In genomic region chr1:113226118-113226517, GRCh38 we compare ENCODE assay signal across 10 cellular contexts.
A peak's percentile ranks its signal among the peaks of the same experiment; 100 is the strongest.
DNase-seq lines count a peak whose midpoint lies in the region; ATAC-seq, FAIRE-seq and TF ChIP-seq lines count a peak whose summit lies in the region.
"Had no signal": no experiment of that assay in that cellular context is flagged by ENCODE, and none has a peak within 500 bp of the region (broad histone marks: within the 10 kb centered on the region; RNA-seq: fewer than 3 reads in every experiment).

No MANE protein-coding gene starts in this region.

- no peak for TF ChIP-seq EP300 in K562 (IDR thresholded peaks at IDR 0.05; ENCODE audit: low read length)

- BruUV-seq in K562 (replicated peaks; lab: Mats Ljungman, UMichigan), result no TSS peak

- intact Hi-C loops in K562 (cut with micrococcal nuclease), result no loop called here

- no peak overlapping the region for H3K27ac ChIP-seq in K562 (ENCODE audit: extremely low read depth, low read depth, low read length)
- H3K27ac ChIP-seq in smooth muscle cell (ENCODE audit: low read depth), result no peak overlapping the region

- no peak for TF ChIP-seq RAD21 in K562 (CRISPR knock-in tag; conservative IDR thresholded peaks at IDR 0.05 in 1 of 2, IDR thresholded peaks at IDR 0.05 in 1 of 2)

- H3K4me2 ChIP-seq in K562 (ENCODE audit: insufficient read depth, low read length) (no peak overlapping the region), smooth muscle cell (no peak overlapping the region)

- no peaks in the 10 kb centered on the region for H3K36me3 ChIP-seq in K562 (ENCODE audit: control insufficient read depth, insufficient read depth, low read length)
- no peaks in the 10 kb centered on the region for H3K36me3 ChIP-seq in smooth muscle cell (ENCODE audit: low read depth)

- H4K20me1 ChIP-seq in K562 (replicated peaks; ENCODE audit: control insufficient read depth, insufficient read depth, low read length) (no peaks in the 10 kb centered on the region), smooth muscle cell (ENCODE audit: low read depth) (no peaks in the 10 kb centered on the region)

- 0 out of 4 replicates have a peak overlapping the region, but pooled peaks of 1 of the 2 experiments have one; percentile 10 for H3K9ac ChIP-seq in K562 (ENCODE audit: insufficient read depth in 1 of 2, low read depth in 2 of 2, low read length in 2 of 2)
- no peak overlapping the region for H3K9ac ChIP-seq in smooth muscle cell (ENCODE audit: low read depth)

- DNase-seq in K562 (ENCODE audit: extremely low read depth in 1 of 4, low spot score in 3 of 4) (no peak), smooth muscle cell (lab: John Stamatoyannopoulos, UW; ENCODE audit: unreplicated experiment) (no peak), NCI-H2196 treated with DMSO at 0.1 percent for 48 hours (lab: John Stamatoyannopoulos, UW; ENCODE audit: unreplicated experiment) (no peak), NCI-H146 treated with DMSO at 0.1 percent for 48 hours (lab: John Stamatoyannopoulos, UW; ENCODE audit: unreplicated experiment) (no peak)
- DNase-seq: kidney glomerular epithelial cell, NCI-H69 had no signal

- no peak for TF ChIP-seq POLR2A in K562 (conservative IDR thresholded peaks at IDR 0.05)

- H3K4me3 ChIP-seq in K562 (no peak overlapping the region), smooth muscle cell (no peak overlapping the region)

- H3K79me2 ChIP-seq in K562 (ENCODE audit: control insufficient read depth, insufficient read depth, low read length), result no peaks in the 10 kb centered on the region
- no peaks in the 10 kb centered on the region for H3K79me2 ChIP-seq in smooth muscle cell (ENCODE audit: low read depth)

- CTCF ChIA-PET in K562 (lab: Yijun Ruan, JAX; ENCODE audit: low intra/inter-chr PET ratio), result no interaction called here

- H3K9me3 ChIP-seq in K562 (replicated peaks; ENCODE audit: control insufficient read depth, insufficient read depth, low read depth, low read length), result no peaks in the 10 kb centered on the region
- H3K9me3 ChIP-seq in smooth muscle cell (replicated peaks; ENCODE audit: low read depth), result no peaks in the 10 kb centered on the region

- TF ChIP-seq CTCF in K562 (IDR thresholded peaks at IDR 0.05 in 2 of 3, conservative IDR thresholded peaks at IDR 0.05 in 1 of 3; ENCODE audit: insufficient read depth in 2 of 3, low read depth in 1 of 3, low read length in 3 of 3) (no peak), smooth muscle cell (IDR thresholded peaks at IDR 0.05; ENCODE audit: borderline replicate concordance, insufficient read depth, poor library complexity, severe bottlenecking) (no peak)

- H3K4me1 ChIP-seq in K562 (replicated peaks in 1 of 2; ENCODE audit: control insufficient read depth in 2 of 2, insufficient read depth in 2 of 2, low read length in 2 of 2) (peaks cover 0 to 6% of the 10 kb centered on the region in 2 experiments; a peak in 2 of 5 replicates), smooth muscle cell (ENCODE audit: low read depth) (no peaks in the 10 kb centered on the region)

- ATAC-seq in GM19025 (IDR thresholded peaks at IDR 0.05; ENCODE audit: low read depth, unreplicated experiment), result peak; percentile 91
- peak; percentile 71 for ATAC-seq in HG03039 (IDR thresholded peaks at IDR 0.05; ENCODE audit: unreplicated experiment)
- ATAC-seq in K562, result no peak
- ATAC-seq in activated CD4-positive, CD25-positive, alpha-beta regulatory T cell treated with anti-CD3 and anti-CD28 coated beads, Interleukin-2, amount 50 U/mL, for 24 hours, result no peak

- no peaks in the 10 kb centered on the region for H3K9me1 ChIP-seq in K562 (ENCODE audit: control insufficient read depth, insufficient read depth, low read length)

- H2AFZ ChIP-seq in K562 (ENCODE audit: low read depth, low read length) (peak overlapping the region; percentile 66), smooth muscle cell (ENCODE audit: low read depth) (peak overlapping the region; percentile 11)

- no peak for FAIRE-seq in K562 (lab: Jason Lieb, UNC)
- FAIRE-seq: endometrium had no signal

- H3K27me3 ChIP-seq in K562 (ENCODE audit: control insufficient read depth in 2 of 2, insufficient read depth in 2 of 2, low read length in 2 of 2) (no peaks in the 10 kb centered on the region; a peak in 1 of 5 replicates), smooth muscle cell (ENCODE audit: low read depth) (no peaks in the 10 kb centered on the region)

- in situ Hi-C loops in K562 (cut with MboI), result no loop called here

- POLR2A ChIA-PET in K562 (lab: Yijun Ruan, JAX), result interaction anchor here (0.6 to 0.9 kb wide), 5 partner anchors 13 to 526 kb away, joined by 3 read pairs; no protein-coding TSS in a partner anchor

- 57% methylated on average over 9 of the region's 9 CpGs for WGBS in K562 (ENCODE audit: insufficient coverage, low coverage, missing lambda C conversion rate)
- WGBS in smooth muscle cell (ENCODE audit: low lambda C conversion rate), result 75% methylated on average over 9 of the region's 9 CpGs

- no peaks in the 10 kb centered on the region for H3F3A ChIP-seq in smooth muscle cell (ENCODE audit: low read depth)

TF ChIP-seq in K562, 482 proteins besides CTCF, POLR2A, EP300 and RAD21 (continues in another document):
- TF ChIP-seq POLR3G (IDR thresholded peaks at IDR 0.05; ENCODE audit: extremely low read depth, insufficient read length, insufficient replicate concordance), result no peak
- no peak for TF ChIP-seq HMBOX1 (IDR thresholded peaks at IDR 0.05)
- TF ChIP-seq ZNF121 (CRISPR knock-in tag; conservative IDR thresholded peaks at IDR 0.05), result no peak
- no peak for TF ChIP-seq U2AF2 (optimal IDR thresholded peaks at IDR 0.05; ENCODE audit: low read depth, low read length)
- no peak for TF ChIP-seq SREBF1 (IDR thresholded peaks at IDR 0.05; ENCODE audit: borderline replicate concordance, low read depth, low read length)
- TF ChIP-seq ZNF780A (CRISPR knock-in tag; IDR thresholded peaks at IDR 0.05), result no peak
- TF ChIP-seq KHSRP (IDR thresholded peaks at IDR 0.05), result no peak
- TF ChIP-seq ATF1 (CRISPR knock-in tag; IDR thresholded peaks at IDR 0.05), result no peak
- no peak for TF ChIP-seq ATF1 (tag; IDR thresholded peaks at IDR 0.05)
- TF ChIP-seq GTF2B (IDR thresholded peaks at IDR 0.05; ENCODE audit: extremely low read depth, insufficient read length), result no peak
- TF ChIP-seq, protein P1, sequence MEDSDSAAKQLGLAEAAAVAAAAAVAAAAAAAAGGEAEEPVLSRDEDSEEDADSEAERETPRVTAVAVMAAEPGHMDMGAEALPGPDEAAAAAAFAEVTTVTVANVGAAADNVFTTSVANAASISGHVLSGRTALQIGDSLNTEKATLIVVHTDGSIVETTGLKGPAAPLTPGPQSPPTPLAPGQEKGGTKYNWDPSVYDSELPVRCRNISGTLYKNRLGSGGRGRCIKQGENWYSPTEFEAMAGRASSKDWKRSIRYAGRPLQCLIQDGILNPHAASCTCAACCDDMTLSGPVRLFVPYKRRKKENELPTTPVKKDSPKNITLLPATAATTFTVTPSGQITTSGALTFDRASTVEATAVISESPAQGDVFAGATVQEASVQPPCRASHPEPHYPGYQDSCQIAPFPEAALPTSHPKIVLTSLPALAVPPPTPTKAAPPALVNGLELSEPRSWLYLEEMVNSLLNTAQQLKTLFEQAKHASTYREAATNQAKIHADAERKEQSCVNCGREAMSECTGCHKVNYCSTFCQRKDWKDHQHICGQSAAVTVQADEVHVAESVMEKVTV (CRISPR knock-in tag; IDR thresholded peaks at IDR 0.05), result no peak
- no peak for TF ChIP-seq SRSF7 (optimal IDR thresholded peaks at IDR 0.05; ENCODE audit: low read depth, low read length)
- no peak for TF ChIP-seq ZNF699 (CRISPR knock-in tag; IDR thresholded peaks at IDR 0.05; ENCODE audit: insufficient replicate concordance)
- TF ChIP-seq CBX1 (IDR thresholded peaks at IDR 0.05; ENCODE audit: low read depth), result no peak
- TF ChIP-seq, protein P2, sequence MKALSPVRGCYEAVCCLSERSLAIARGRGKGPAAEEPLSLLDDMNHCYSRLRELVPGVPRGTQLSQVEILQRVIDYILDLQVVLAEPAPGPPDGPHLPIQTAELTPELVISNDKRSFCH (CRISPR knock-in tag; IDR thresholded peaks at IDR 0.05), result no peak
- TF ChIP-seq, protein P2 (tag; IDR thresholded peaks at IDR 0.05), result no peak
- TF ChIP-seq ASH1L (IDR thresholded peaks at IDR 0.05; ENCODE audit: borderline replicate concordance, low read depth, partially characterized antibody), result no peak
- TF ChIP-seq, protein P3, sequence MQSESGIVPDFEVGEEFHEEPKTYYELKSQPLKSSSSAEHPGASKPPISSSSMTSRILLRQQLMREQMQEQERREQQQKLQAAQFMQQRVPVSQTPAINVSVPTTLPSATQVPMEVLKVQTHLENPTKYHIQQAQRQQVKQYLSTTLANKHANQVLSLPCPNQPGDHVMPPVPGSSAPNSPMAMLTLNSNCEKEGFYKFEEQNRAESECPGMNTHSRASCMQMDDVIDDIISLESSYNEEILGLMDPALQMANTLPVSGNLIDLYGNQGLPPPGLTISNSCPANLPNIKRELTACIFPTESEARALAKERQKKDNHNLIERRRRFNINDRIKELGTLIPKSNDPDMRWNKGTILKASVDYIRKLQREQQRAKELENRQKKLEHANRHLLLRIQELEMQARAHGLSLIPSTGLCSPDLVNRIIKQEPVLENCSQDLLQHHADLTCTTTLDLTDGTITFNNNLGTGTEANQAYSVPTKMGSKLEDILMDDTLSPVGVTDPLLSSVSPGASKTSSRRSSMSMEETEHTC (IDR thresholded peaks at IDR 0.05), result no peak
- no peak for TF ChIP-seq SMAD1 (IDR thresholded peaks at IDR 0.05; ENCODE audit: low read depth, low read length, partially characterized antibody)
- TF ChIP-seq TOE1 (IDR thresholded peaks at IDR 0.05; ENCODE audit: borderline replicate concordance), result no peak
- TF ChIP-seq TOE1 (CRISPR knock-in tag; IDR thresholded peaks at IDR 0.05; ENCODE audit: borderline replicate concordance, low read depth), result no peak

Comparison
In these comparisons a context has a peak if more than half of its experiments do, and no peak if none do; other contexts are left out.
1. ATAC-seq: peak in GM19025 (single experiment) and HG03039 (single experiment); none in K562 (single experiment) and activated CD4-positive, CD25-positive, alpha-beta regulatory T cell treated with anti-CD3 and anti-CD28 coated beads, Interleukin-2, amount 50 U/mL, for 24 hours (0 of 2).